In the genomic region with DNA sequence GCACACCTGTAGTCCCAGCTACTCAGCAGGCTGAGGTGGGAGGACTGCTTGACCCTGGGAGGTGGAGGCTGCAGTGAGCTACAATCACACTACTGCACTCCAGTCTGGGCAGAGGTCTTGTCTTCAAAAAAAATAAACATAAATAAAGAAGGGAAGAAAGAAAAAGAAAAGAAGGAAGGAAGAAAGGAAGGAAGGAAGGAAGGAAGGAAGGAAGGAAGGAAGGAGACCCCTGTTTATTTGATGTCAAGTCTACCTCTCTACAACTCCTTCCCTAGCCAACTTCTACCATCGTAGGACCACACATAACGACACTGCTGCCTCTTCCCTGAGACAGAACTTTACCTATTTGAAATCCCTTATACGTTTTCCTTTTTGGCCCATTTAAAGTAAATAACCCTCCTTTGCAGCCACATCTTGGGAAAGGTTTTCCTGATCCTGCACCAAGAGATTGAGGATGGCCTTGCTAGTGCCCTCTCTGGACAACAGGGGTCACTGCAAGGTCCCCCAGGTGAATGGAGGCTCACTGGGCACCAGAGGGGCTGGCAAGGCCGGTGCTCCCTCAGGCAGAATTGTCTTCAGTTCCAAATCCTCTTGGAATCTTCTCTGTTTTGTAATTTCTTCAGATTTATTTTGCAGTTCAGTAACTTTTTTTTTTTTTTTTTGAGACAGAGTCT, we compare ENCODE assay signal across 9 cellular contexts. TPM values are rescaled to one million over a fixed set of nuclear protein-coding genes. Genes with fewer than 3 reads are reported as not detected.
DNase-seq lines count a peak whose midpoint lies in the region; ATAC-seq and TF ChIP-seq lines count a peak whose summit lies in the region.
"Had no signal": no experiment of that assay in that cellular context is flagged by ENCODE, and none has a peak within 500 bp of the region (broad histone marks: within the 10 kb centered on the region; RNA-seq: fewer than 3 reads in every experiment).

No MANE protein-coding gene starts in this region.

- CTCF ChIA-PET in activated CD4-positive, alpha-beta T cell treated with anti-CD3 and anti-CD28 coated beads, Interleukin-2, amount 10 ng/mL, durations not matched to agents 7 days and 5 days (lab: Charles Lee) = interaction anchor here (1.4 to 3.7 kb wide), 2 partner anchors 11 to 27 kb away, joined by 3 to 15 read pairs; partner anchors contain the start of genes CD74 and RPS14

- no peaks in the 10 kb centered on the region for H3K27me3 ChIP-seq in ascending aorta

- H3K4me1 ChIP-seq in ascending aorta (peaks cover 0 to 3% of the 10 kb centered on the region in 2 donors), mucosa of descending colon (ENCODE audit: low read depth) (no peaks in the 10 kb centered on the region)
- H3K4me1 ChIP-seq: HAP-1 had no signal

- intact Hi-C loops in ascending aorta (cut with DNase I) = loop anchor here (5.0 kb wide), 2 partner anchors 42 to 82 kb away; partner anchors contain the start of gene TCOF1
- intact Hi-C loops in mucosa of descending colon (cut with DNase I, micrococcal nuclease) = no loop called here

- ATAC-seq in mucosa of descending colon (peak; percentile 46), GM18517 (IDR thresholded peaks at IDR 0.05; ENCODE audit: unreplicated experiment) (no peak), HG02588 (IDR thresholded peaks at IDR 0.05; ENCODE audit: unreplicated experiment) (no peak)

- H3K9me3 ChIP-seq in ascending aorta (no peaks in the 10 kb centered on the region), mucosa of descending colon (no peaks in the 10 kb centered on the region)
- H3K9me3 ChIP-seq: HAP-1 had no signal

- H3K9me3 Mint-ChIP-seq in activated CD4-positive, alpha-beta T cell treated with anti-CD3 and anti-CD28 coated beads, Interleukin-2, amount 10 ng/mL, durations not matched to agents 7 days and 5 days = no peaks in the 10 kb centered on the region

- POLR2A ChIA-PET in activated CD4-positive, alpha-beta T cell treated with anti-CD3 and anti-CD28 coated beads, Interleukin-2, amount 10 ng/mL, durations not matched to agents 7 days and 5 days (lab: Charles Lee) = no interaction called here

- TF ChIP-seq CTCF in HFF-Myc (IDR thresholded peaks at IDR 0.05; ENCODE audit: low read depth, low read length, missing control alignments) (peak; percentile 57), ascending aorta (IDR thresholded peaks at IDR 0.05) (peak in 2 of 3 experiments; percentile 50 to 54), mucosa of descending colon (IDR thresholded peaks at IDR 0.05) (no peak), coronary artery (IDR thresholded peaks at IDR 0.05) (no peak)

- H3K36me3 Mint-ChIP-seq in activated CD4-positive, alpha-beta T cell treated with anti-CD3 and anti-CD28 coated beads, Interleukin-2, amount 10 ng/mL, durations not matched to agents 7 days and 5 days (ENCODE audit: low read depth) = peaks cover 19% of the 10 kb centered on the region

- H3K27ac ChIP-seq in ascending aorta = no peak overlapping the region
- H3K27ac ChIP-seq in coronary artery = no peak overlapping the region

- H3K36me3 ChIP-seq in ascending aorta (peaks cover 9 to 11% of the 10 kb centered on the region in 2 donors), mucosa of descending colon (ENCODE audit: low read depth) (no peaks in the 10 kb centered on the region)

- no peak overlapping the region for H3K27ac Mint-ChIP-seq in activated CD4-positive, alpha-beta T cell treated with anti-CD3 and anti-CD28 coated beads, Interleukin-2, amount 10 ng/mL, durations not matched to agents 7 days and 5 days

- peaks cover 16% of the 10 kb centered on the region for H3K4me1 Mint-ChIP-seq in activated CD4-positive, alpha-beta T cell treated with anti-CD3 and anti-CD28 coated beads, Interleukin-2, amount 10 ng/mL, durations not matched to agents 7 days and 5 days

- no peak overlapping the region for H3K4me3 Mint-ChIP-seq in activated CD4-positive, alpha-beta T cell treated with anti-CD3 and anti-CD28 coated beads, Interleukin-2, amount 10 ng/mL, durations not matched to agents 7 days and 5 days

- H3K4me3 ChIP-seq in HFF-Myc (replicated peaks; ENCODE audit: low read depth, low read length) (no peak overlapping the region), ascending aorta (no peak overlapping the region), mucosa of descending colon (no peak overlapping the region), coronary artery (no peak overlapping the region)
- H3K4me3 ChIP-seq: HAP-1 had no signal

- peaks cover 2% of the 10 kb centered on the region for H3K27me3 Mint-ChIP-seq in activated CD4-positive, alpha-beta T cell treated with anti-CD3 and anti-CD28 coated beads, Interleukin-2, amount 10 ng/mL, durations not matched to agents 7 days and 5 days

- DNase-seq in COLO668 (lab: John Stamatoyannopoulos, UW; ENCODE audit: unreplicated experiment) = peak; percentile 2
- no peak for DNase-seq in HFF-Myc (ENCODE audit: extremely low read depth, low read depth)
- DNase-seq in ascending aorta (ENCODE audit: low spot score in 2 of 2) = no peak
- DNase-seq in mucosa of descending colon = no peak
- no peak for DNase-seq in coronary artery (ENCODE audit: low spot score)
- no peak for DNase-seq in activated CD4-positive, alpha-beta T cell treated with anti-CD3 and anti-CD28 coated beads, Interleukin-2, amount 10 ng/mL, durations not matched to agents 7 days and 5 days

RNA-seq across cellular contexts. Expression of gene RPS14, which starts 10.5 kb away (rescaled TPM):
- total RNA-seq in ascending aorta (1,928 TPM), mucosa of descending colon (1,000 to 10,000 TPM; 1,569 to 1,671 (median 1,618) TPM)
- 1,000 to 10,000 TPM; 2,151 to 2,478 TPM for total RNA-seq in activated CD4-positive, alpha-beta T cell treated with anti-CD3 and anti-CD28 coated beads, Interleukin-2, amount 10 ng/mL, durations not matched to agents 7 days and 5 days

RNA-seq across cellular contexts. Expression of gene CD74, which starts 26.3 kb away (rescaled TPM):
- total RNA-seq in ascending aorta = 1,940 TPM
- total RNA-seq in mucosa of descending colon = 1,000 to 10,000 TPM in 1 of 3 donors, 100 to 1,000 TPM in 2; 198 to 1,033 (median 284) TPM
- 100 to 1,000 TPM; 462 to 507 TPM for total RNA-seq in activated CD4-positive, alpha-beta T cell treated with anti-CD3 and anti-CD28 coated beads, Interleukin-2, amount 10 ng/mL, durations not matched to agents 7 days and 5 days

Comparison
In these comparisons a context has a peak if more than half of its experiments do, and no peak if none do; other contexts are left out.
1. CTCF ChIP-seq: peak in HFF-Myc (single experiment) and ascending aorta (2 of 3); none in mucosa of descending colon (single experiment) and coronary artery (single experiment).